ENCODE assay signal across 8 cellular contexts in genomic region chr3:194134757-194135515, GRCh38. TPM values are rescaled to one million over a fixed set of nuclear protein-coding genes. Genes with fewer than 3 reads are reported as not detected.
DNase-seq lines count a peak whose midpoint lies in the region; ATAC-seq, FAIRE-seq and TF ChIP-seq lines count a peak whose summit lies in the region.

No MANE protein-coding gene starts in this region.

- H3K36me3 ChIP-seq in HepG2 (replicated peaks in 1 of 2; ENCODE audit: control insufficient read depth in 1 of 2, insufficient read depth in 2 of 2, low read length in 2 of 2): peaks cover 0 to 2% of the 10 kb centered on the region in 2 experiments; a peak in 1 of 5 replicates

- no peak for TF ChIP-seq RAD21 in HepG2 (CRISPR knock-in tag; IDR thresholded peaks at IDR 0.05)

- no peaks in the 10 kb centered on the region for H3K9me3 Mint-ChIP-seq in activated CD4-positive, alpha-beta T cell treated with anti-CD3 and anti-CD28 coated beads, Interleukin-2, amount 10 ng/mL, durations not matched to agents 7 days and 5 days

- H3K79me2 ChIP-seq in HepG2 (ENCODE audit: insufficient read depth, low read length): peaks cover 24% of the 10 kb centered on the region

- no peak for FAIRE-seq in HepG2 (lab: Jason Lieb, UNC)

- intact Hi-C loops in HepG2 (cut with micrococcal nuclease; ENCODE audit: unreplicated experiment): loop anchor here (1.0 to 10.0 kb wide), 6 partner anchors 7 to 540 kb away; partner anchors contain the start of gene OPA1

- peak overlapping the region; percentile 98 for H3K4me2 ChIP-seq in HepG2 (ENCODE audit: low read depth, low read length)

- H3K4me1 Mint-ChIP-seq in activated CD4-positive, alpha-beta T cell treated with anti-CD3 and anti-CD28 coated beads, Interleukin-2, amount 10 ng/mL, durations not matched to agents 7 days and 5 days: peaks cover 68% of the 10 kb centered on the region

- no peak overlapping the region for H2AFZ ChIP-seq in HepG2 (ENCODE audit: low read length)

- H3K27ac Mint-ChIP-seq in activated CD4-positive, alpha-beta T cell treated with anti-CD3 and anti-CD28 coated beads, Interleukin-2, amount 10 ng/mL, durations not matched to agents 7 days and 5 days: peak overlapping the region; percentile 93

- peaks cover 19% of the 10 kb centered on the region; the same call in 1 of the 2 replicates for H4K20me1 ChIP-seq in HepG2 (ENCODE audit: insufficient read depth, low read length)

- ATAC-seq in GM19035 (IDR thresholded peaks at IDR 0.05; ENCODE audit: unreplicated experiment) (peak; percentile 38), HG03354 (IDR thresholded peaks at IDR 0.05; ENCODE audit: poor library complexity, severe bottlenecking, unreplicated experiment) (peak; percentile 46), HepG2 (peak; percentile 55)

- TF ChIP-seq EP300 in HepG2 (IDR thresholded peaks at IDR 0.05; ENCODE audit: low read depth in 2 of 2, low read length in 2 of 2) (peak; percentile 55 to 75; a peak in 3 of 4 replicates), HepG2 (CRISPR knock-in tag; IDR thresholded peaks at IDR 0.05; ENCODE audit: borderline replicate concordance) (peak; percentile 61; the same call in 1 of the 2 replicates)

- H3K4me3 ChIP-seq in AG09309 (ENCODE audit: control insufficient read depth, low read depth, low read length) (peak overlapping the region; percentile 65), HepG2 (replicated peaks in 1 of 3; ENCODE audit: insufficient read depth in 1 of 3, low read depth in 2 of 3, low read length in 3 of 3) (peak overlapping the region; percentile 57 to 70 (median 67))

- no peak for TF ChIP-seq POLR2A in HepG2 (IDR thresholded peaks at IDR 0.05; ENCODE audit: insufficient read depth in 1 of 2, low read depth in 2 of 2, low read length in 2 of 2)

- TF ChIP-seq CTCF in AG09309 (IDR thresholded peaks at IDR 0.05; ENCODE audit: control insufficient read depth, insufficient read depth, low read depth, low read length, missing control alignments) (no peak), HepG2 (CRISPR knock-in tag; IDR thresholded peaks at IDR 0.05) (no peak)

- peak overlapping the region; percentile 87 for H3K9ac ChIP-seq in HepG2 (ENCODE audit: insufficient read depth, low read depth, low read length)

- POLR2A ChIA-PET in activated CD4-positive, alpha-beta T cell treated with anti-CD3 and anti-CD28 coated beads, Interleukin-2, amount 10 ng/mL, durations not matched to agents 7 days and 5 days (lab: Charles Lee): interaction anchor here (0.6 kb wide), 1 partner anchor 161 kb away, joined by 4 read pairs; no protein-coding TSS in a partner anchor
- POLR2A ChIA-PET in HepG2 (lab: Yijun Ruan, JAX): interaction anchor here (0.7 to 11.5 kb wide), 30 partner anchors 11 to 487 kb away, joined by 3 to 128 read pairs (median 6); no protein-coding TSS in a partner anchor

- peak overlapping the region; percentile 94 for H3K27ac ChIP-seq in HepG2 (ENCODE audit: extremely low read length, insufficient read depth, low read length)

- H3K4me1 ChIP-seq in HepG2 (ENCODE audit: insufficient read depth, low read length): peaks cover 64% of the 10 kb centered on the region

- peaks cover 18% of the 10 kb centered on the region for H3K36me3 Mint-ChIP-seq in activated CD4-positive, alpha-beta T cell treated with anti-CD3 and anti-CD28 coated beads, Interleukin-2, amount 10 ng/mL, durations not matched to agents 7 days and 5 days (ENCODE audit: low read depth)

- in situ Hi-C loops in HepG2 (cut with HindIII; ENCODE audit: extremely low pct_ligation_motif_present, low pct_unique_long_range_greater_than_20kb): loop anchor here (5.0 to 10.0 kb wide), 3 partner anchors 60 to 353 kb away; no protein-coding TSS in a partner anchor

- BruUV-seq in HepG2 (replicated peaks; lab: Mats Ljungman, UMichigan): no TSS peak

- H3K4me3 Mint-ChIP-seq in activated CD4-positive, alpha-beta T cell treated with anti-CD3 and anti-CD28 coated beads, Interleukin-2, amount 10 ng/mL, durations not matched to agents 7 days and 5 days: peak overlapping the region; percentile 85

- H3K27me3 Mint-ChIP-seq in activated CD4-positive, alpha-beta T cell treated with anti-CD3 and anti-CD28 coated beads, Interleukin-2, amount 10 ng/mL, durations not matched to agents 7 days and 5 days: peaks cover 83% of the 10 kb centered on the region

- CTCF ChIA-PET in activated CD4-positive, alpha-beta T cell treated with anti-CD3 and anti-CD28 coated beads, Interleukin-2, amount 10 ng/mL, durations not matched to agents 7 days and 5 days (lab: Charles Lee): interaction anchor here (0.6 to 1.8 kb wide), 3 partner anchors 176 to 429 kb away, joined by 3 to 9 read pairs (median 3); no protein-coding TSS in a partner anchor
- CTCF ChIA-PET in HepG2 (lab: Yijun Ruan, JAX; ENCODE audit: low intra/inter-chr PET ratio, low total read pairs): no interaction called here

- no peaks in the 10 kb centered on the region for H3K9me3 ChIP-seq in HepG2 (ENCODE audit: low read length)

- DNase-seq in AG09309 (ENCODE audit: low read depth) (peak; percentile 89), NCI-H460 (ENCODE audit: extremely low read depth, low read depth) (peak; percentile 89), cortex of kidney (lab: John Stamatoyannopoulos, UW) (peak; percentile 67), HepG2 (ENCODE audit: low spot score) (peak; percentile 93)
- DNase-seq in activated CD4-positive, alpha-beta T cell treated with anti-CD3 and anti-CD28 coated beads, Interleukin-2, amount 10 ng/mL, durations not matched to agents 7 days and 5 days: peak; percentile 82
- peak; percentile 63 to 69 for DNase-seq in stimulated activated CD4-positive, alpha-beta T cell treated with anti-CD3 and anti-CD28 coated beads, Interleukin-2, amount 100 ng/mL, for 48 hours

- H3K27me3 ChIP-seq in HepG2 (ENCODE audit: control insufficient read depth in 1 of 2, insufficient read depth in 2 of 2, low read length in 2 of 2): no peaks in the 10 kb centered on the region; a peak in 1 of 5 replicates

- under 1% methylated on average over 13 of the region's 68 CpGs for WGBS in HepG2 (ENCODE audit: low lambda C conversion rate)

TF ChIP-seq in HepG2, 621 proteins besides CTCF, POLR2A, EP300 and RAD21 (continues in another document):
- TF ChIP-seq NFIC (IDR thresholded peaks at IDR 0.05; ENCODE audit: low read length) (0 out of 2 replicates have a peak, but pooled peaks have one; percentile 46), SALL1 (CRISPR knock-in tag; IDR thresholded peaks at IDR 0.05) (peak; percentile 88), ZFX (CRISPR knock-in tag; IDR thresholded peaks at IDR 0.05; ENCODE audit: low read depth) (peak; percentile 73), MIXL1 (CRISPR knock-in tag; IDR thresholded peaks at IDR 0.05) (no peak), ZFP36L1 (CRISPR knock-in tag; IDR thresholded peaks at IDR 0.05) (peak; percentile 98), ZNF225 (CRISPR knock-in tag; IDR thresholded peaks at IDR 0.05) (no peak), MED13 (CRISPR knock-in tag; IDR thresholded peaks at IDR 0.05) (peak; percentile 90), FOXP1 (IDR thresholded peaks at IDR 0.05) (peak; percentile 53; the same call in 1 of the 2 replicates), FOXP1 (CRISPR knock-in tag; IDR thresholded peaks at IDR 0.05) (peak; percentile 76), ZNF275 (CRISPR knock-in tag; IDR thresholded peaks at IDR 0.05; ENCODE audit: borderline replicate concordance) (peak; percentile 94), ASH2L (IDR thresholded peaks at IDR 0.05; ENCODE audit: insufficient read length, low read depth, low read length) (peak; percentile 35)

RNA-seq across cellular contexts. Expression of gene HES1, which starts 1.0 kb away (rescaled TPM):
- total RNA-seq in NCI-H460 (2014; rRNA removed; shearing (Covaris generic)): 14.4 and 17.7 TPM in 2 replicates
- polyA plus RNA-seq in NCI-H460 (2014; cell fraction: nucleus; rRNA removed): 3.2 and 7.6 TPM in 2 replicates
- 1 to 10 TPM; 2.4 to 2.7 TPM for total RNA-seq in activated CD4-positive, alpha-beta T cell treated with anti-CD3 and anti-CD28 coated beads, Interleukin-2, amount 10 ng/mL, durations not matched to agents 7 days and 5 days
- 15.0 and 19.8 TPM in 2 replicates for total RNA-seq in HepG2 (2016; rRNA removed; fragmentation: Illumina TruSeq; extraction: Trizol)
- total RNA-seq in HepG2 (2016; cell fraction: cytosol; rRNA removed; fragmentation: Illumina TruSeq; extraction: Trizol; ENCODE audit: low read depth): 16.2 and 16.8 TPM in 2 replicates
- 14.9 and 18.9 TPM in 2 replicates for total RNA-seq in HepG2 (2016; cell fraction: insoluble cytoplasmic fraction; rRNA removed; fragmentation: Illumina TruSeq; extraction: Trizol)
- 17.2 and 18.1 TPM in 2 replicates for total RNA-seq in HepG2 (2016; cell fraction: membrane; rRNA removed; fragmentation: Illumina TruSeq; extraction: Trizol)
- 20.8 and 25.5 TPM in 2 replicates for total RNA-seq in HepG2 (2016; cell fraction: nucleus; rRNA removed; fragmentation: Illumina TruSeq; extraction: Trizol)
- 15.4 and 16.6 TPM in 2 replicates for polyA plus RNA-seq in HepG2 (2011; rRNA removed)
- polyA plus RNA-seq in HepG2 (2011; cell fraction: cytosol; rRNA removed): 13.8 and 15.8 TPM in 2 replicates
- 27.8 and 33.4 TPM in 2 replicates for polyA plus RNA-seq in HepG2 (2011; cell fraction: nucleus; rRNA removed)
- polyA plus RNA-seq in HepG2 (2012): 20.4 and 25.8 TPM in 2 replicates
- polyA plus RNA-seq in HepG2 (2016; cell fraction: cytosol; fragmentation: Illumina TruSeq; extraction: Trizol; ENCODE audit: low read depth): 3.5 and 4.3 TPM in 2 replicates
- polyA plus RNA-seq in HepG2 (2016; cell fraction: insoluble cytoplasmic fraction; fragmentation: Illumina TruSeq; extraction: Trizol; ENCODE audit: low read depth): 14.5 and 15.2 TPM in 2 replicates
- polyA plus RNA-seq in HepG2 (2016; cell fraction: membrane; fragmentation: Illumina TruSeq; extraction: Trizol; ENCODE audit: low read depth): 4.3 and 4.5 TPM in 2 replicates
- 31.4 and 34.9 TPM in 2 replicates for polyA plus RNA-seq in HepG2 (2016; cell fraction: nucleus; fragmentation: Illumina TruSeq; extraction: Trizol; ENCODE audit: insufficient read depth, low read depth)
- polyA minus RNA-seq in HepG2 (2011; rRNA and poly(A)+ RNA removed; ENCODE audit: low replicate concordance): 4.8 and 36.7 TPM in 2 replicates
- 37.8 and 44.8 TPM in 2 replicates for polyA minus RNA-seq in HepG2 (2011; cell fraction: cytosol; rRNA and poly(A)+ RNA removed)
- polyA minus RNA-seq in HepG2 (2011; cell fraction: nucleus; rRNA and poly(A)+ RNA removed): 45.6 and 54.7 TPM in 2 replicates

Comparison
In these comparisons a context has a peak if more than half of its experiments do, and no peak if none do; other contexts are left out.
1. Peak in every context shown above with its lines: DNase-seq, ATAC-seq, H3K4me3 ChIP-seq and H3K27ac ChIP-seq.